ENCODE assay signal across 8 cellular contexts in genomic region chr1:114668784-114669561, GRCh38. TPM values are rescaled to one million over a fixed set of nuclear protein-coding genes. Genes with fewer than 3 reads are reported as not detected.
DNase-seq lines count a peak whose midpoint lies in the region; ATAC-seq and TF ChIP-seq lines count a peak whose summit lies in the region.

No MANE protein-coding gene starts in this region.

- no peak overlapping the region for H2BK5ac ChIP-seq in mesenchymal stem cell (ENCODE audit: low read depth, low read length, poor library complexity, severe bottlenecking)

- H4K8ac ChIP-seq in mesenchymal stem cell (ENCODE audit: low read length): no peak overlapping the region

- no peak overlapping the region for H2AFZ ChIP-seq in mesenchymal stem cell (ENCODE audit: low read depth, low read length)

- H3K79me1 ChIP-seq in mesenchymal stem cell (replicated peaks; ENCODE audit: low read length, poor library complexity, severe bottlenecking): no peaks in the 10 kb centered on the region

- H3K9ac ChIP-seq in mesenchymal stem cell (ENCODE audit: low read length): peak overlapping the region; percentile 91

- no peak overlapping the region for H3K14ac ChIP-seq in mesenchymal stem cell (ENCODE audit: low read length in 2 of 2)

- H3K27ac ChIP-seq in brain microvascular endothelial cell (no peak overlapping the region), mesenchymal stem cell (ENCODE audit: low read length, poor library complexity, severe bottlenecking) (no peak overlapping the region), urinary bladder (ENCODE audit: low read depth) (no peak overlapping the region)

- in situ Hi-C loops in brain microvascular endothelial cell (cut with HindIII; ENCODE audit: low pct_ligation_motif_present, low sequenced_read_pairs): no loop called here

- H2BK12ac ChIP-seq in mesenchymal stem cell (ENCODE audit: low read length in 2 of 2): no peak overlapping the region

- ATAC-seq in GM19328 (IDR thresholded peaks at IDR 0.05; ENCODE audit: unreplicated experiment): no peak
- no peak for ATAC-seq in GM18909 (IDR thresholded peaks at IDR 0.05; ENCODE audit: poor library complexity, unreplicated experiment)
- no peak for ATAC-seq in GM21786 (IDR thresholded peaks at IDR 0.05; ENCODE audit: unreplicated experiment)

- DNase-seq in AG10803 (ENCODE audit: low read depth) (peak; percentile 42), HS-5 (ENCODE audit: low read depth) (peak; percentile 24), brain microvascular endothelial cell (no peak), mesenchymal stem cell (peak; percentile 5)

- no peaks in the 10 kb centered on the region for H3K9me3 ChIP-seq in mesenchymal stem cell (ENCODE audit: control insufficient read depth, low read length)

- no peaks in the 10 kb centered on the region for H3K27me3 ChIP-seq in brain microvascular endothelial cell (replicated peaks)
- H3K27me3 ChIP-seq in mesenchymal stem cell (ENCODE audit: control insufficient read depth in 1 of 2, insufficient read depth in 1 of 2, low read length in 2 of 2): no peaks in the 10 kb centered on the region

- H3K4me1 ChIP-seq in mesenchymal stem cell (ENCODE audit: control insufficient read depth, insufficient read depth, low read depth, low read length) (peaks cover 4% of the 10 kb centered on the region), urinary bladder (ENCODE audit: insufficient read depth) (no peaks in the 10 kb centered on the region)

- WGBS in mesenchymal stem cell: 49% methylated on average over 12 of the region's 13 CpGs
- 51% methylated on average over 13 of the region's 13 CpGs for WGBS in urinary bladder

- no peak overlapping the region for H2AK5ac ChIP-seq in mesenchymal stem cell (ENCODE audit: low read length, severe bottlenecking)

- no peak for TF ChIP-seq CTCF in AG10803 (conservative IDR thresholded peaks at IDR 0.05; ENCODE audit: low read length)
- TF ChIP-seq CTCF in brain microvascular endothelial cell (IDR thresholded peaks at IDR 0.05; ENCODE audit: low read depth, low read length, missing control alignments): no peak

- H3K18ac ChIP-seq in mesenchymal stem cell (ENCODE audit: low read depth in 1 of 2, low read length in 2 of 2): no peak overlapping the region

- H3K23ac ChIP-seq in mesenchymal stem cell (ENCODE audit: low read length in 2 of 2): peak overlapping the region in 1 of 2 experiments; percentile 63

- H3K4me3 ChIP-seq in AG10803 (ENCODE audit: low read length) (peak overlapping the region; percentile 85), brain microvascular endothelial cell (ENCODE audit: low read depth, low read length) (peak overlapping the region; percentile 76), mesenchymal stem cell (ENCODE audit: insufficient read depth in 1 of 2, low read depth in 1 of 2, low read length in 2 of 2) (peak overlapping the region; percentile 88 to 95), urinary bladder (ENCODE audit: low read depth, low read length) (peak overlapping the region; percentile 60)

- H2BK15ac ChIP-seq in mesenchymal stem cell (ENCODE audit: low read depth, poor library complexity, severe bottlenecking): no peak overlapping the region

- H3K4ac ChIP-seq in mesenchymal stem cell (ENCODE audit: low read depth in 1 of 2, low read length in 2 of 2): no peak overlapping the region

- H3K36me3 ChIP-seq in brain microvascular endothelial cell (replicated peaks) (no peaks in the 10 kb centered on the region), mesenchymal stem cell (ENCODE audit: control insufficient read depth in 1 of 2, insufficient read depth in 2 of 2, low read depth in 1 of 2, low read length in 2 of 2) (no peaks in the 10 kb centered on the region), urinary bladder (ENCODE audit: insufficient read depth) (no peaks in the 10 kb centered on the region)

- peak overlapping the region; percentile 78 for H3K4me2 ChIP-seq in mesenchymal stem cell (ENCODE audit: low read length, poor library complexity, severe bottlenecking)

- no peak overlapping the region for H4K91ac ChIP-seq in mesenchymal stem cell (ENCODE audit: low read length)

- H2BK120ac ChIP-seq in mesenchymal stem cell (ENCODE audit: low read depth, low read length): no peak overlapping the region

RNA-seq across cellular contexts. Expression of gene DENND2C, which starts 0.9 kb away (rescaled TPM):
- polyA plus RNA-seq in mesenchymal stem cell (2013, experiment 1 of 2): 0.36 TPM
- polyA plus RNA-seq in mesenchymal stem cell (2013, experiment 2 of 2): 0.29 TPM
- total RNA-seq in urinary bladder: 8.8 TPM
- 1.9 TPM for polyA plus RNA-seq in urinary bladder

RNA-seq across cellular contexts. Expression of gene AMPD1, which starts 26.4 kb away (rescaled TPM):
- not detected for polyA plus RNA-seq in mesenchymal stem cell (2013, experiment 1 of 2)
- not detected for polyA plus RNA-seq in mesenchymal stem cell (2013, experiment 2 of 2)
- 1.9 TPM for total RNA-seq in urinary bladder
- not detected for polyA plus RNA-seq in urinary bladder

RNA-seq across cellular contexts. Expression of gene NRAS, which starts 47.6 kb away (rescaled TPM):
- 55.7 TPM for polyA plus RNA-seq in mesenchymal stem cell (2013, experiment 1 of 2)
- 59.7 TPM for polyA plus RNA-seq in mesenchymal stem cell (2013, experiment 2 of 2)
- total RNA-seq in urinary bladder: 46.5 TPM
- polyA plus RNA-seq in urinary bladder: 11.5 TPM
